21 cellular contexts compared by ENCODE assay signal in the genomic region with DNA sequence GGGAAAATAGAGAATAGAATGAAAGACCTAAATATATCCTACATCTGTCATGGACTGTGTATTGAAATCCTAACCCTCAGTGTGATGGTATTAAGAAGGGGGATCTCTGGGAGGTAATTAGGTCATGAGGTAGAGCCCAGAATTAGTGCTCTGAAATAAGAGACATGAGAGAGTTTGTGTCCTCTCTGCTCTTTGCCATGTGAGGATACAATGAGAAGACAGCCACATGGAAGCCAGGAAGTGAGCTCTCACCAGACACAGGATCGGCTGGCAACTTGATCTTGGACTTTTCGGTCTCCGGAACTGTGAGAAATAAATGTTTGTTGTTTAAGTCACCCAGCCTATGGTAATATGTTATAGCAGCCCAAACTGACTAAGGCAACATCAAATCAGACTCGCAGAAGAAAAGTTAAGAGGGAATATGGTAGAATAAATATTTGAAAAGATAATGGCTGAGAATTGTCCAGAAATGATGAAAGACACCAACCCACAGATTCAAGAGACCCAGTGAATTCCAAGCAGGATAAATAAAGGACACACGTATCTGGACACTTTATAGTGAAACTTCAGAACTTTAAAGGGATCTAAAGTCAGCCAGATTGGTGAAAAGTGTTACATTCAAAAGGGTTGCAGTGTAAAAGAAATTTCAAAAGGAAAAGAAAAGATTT.
"Had no signal": no experiment of that assay in that cellular context is flagged by ENCODE, and none has a peak within 500 bp of the region (broad histone marks: within the 10 kb centered on the region; RNA-seq: fewer than 3 reads in every experiment).

No MANE protein-coding gene starts in this region.

- ATAC-seq: left colon; left lung; lower lobe of right lung; natural killer cell; right cardiac atrium; sciatic nerve; stimulated activated effector memory CD8-positive, alpha-beta T cell treated with anti-CD3 and anti-CD28 coated beads, Interleukin-12 subunit alpha, Interleukin-12 subunit beta, amount 100 ng/mL, for 72 hours had no signal

- H3K27ac ChIP-seq: left lung, lower lobe of right lung, ovary, spleen, tibial nerve, vagina had no signal

- H3K27me3 ChIP-seq: left lung, ovary, tibial nerve, vagina had no signal

- H3K4me3 ChIP-seq: left lung, lower lobe of right lung, ovary, spleen, tibial nerve, vagina had no signal

- H3K4me1 ChIP-seq: left lung, lower lobe of right lung, spleen, tibial nerve, vagina had no signal

- DNase-seq: hypothalamus; immature natural killer cell; kidney; left colon; left lung; lower lobe of right lung; mammary epithelial cell; mesenchymal stem cell; naive B cell; natural killer cell; ovary; retina; right cardiac atrium; small intestine; spleen; stimulated activated CD4-positive, alpha-beta T cell treated with anti-CD3 and anti-CD28 coated beads, Interleukin-4, amount 100 ng/mL, for 24 hours; stimulated activated naive CD4-positive, alpha-beta T cell had no signal

- H3K9me3 ChIP-seq: left lung, lower lobe of right lung, ovary, spleen, vagina had no signal

- H3K36me3 ChIP-seq: left lung, lower lobe of right lung, ovary, spleen, tibial nerve, vagina had no signal
